In the genomic region with DNA sequence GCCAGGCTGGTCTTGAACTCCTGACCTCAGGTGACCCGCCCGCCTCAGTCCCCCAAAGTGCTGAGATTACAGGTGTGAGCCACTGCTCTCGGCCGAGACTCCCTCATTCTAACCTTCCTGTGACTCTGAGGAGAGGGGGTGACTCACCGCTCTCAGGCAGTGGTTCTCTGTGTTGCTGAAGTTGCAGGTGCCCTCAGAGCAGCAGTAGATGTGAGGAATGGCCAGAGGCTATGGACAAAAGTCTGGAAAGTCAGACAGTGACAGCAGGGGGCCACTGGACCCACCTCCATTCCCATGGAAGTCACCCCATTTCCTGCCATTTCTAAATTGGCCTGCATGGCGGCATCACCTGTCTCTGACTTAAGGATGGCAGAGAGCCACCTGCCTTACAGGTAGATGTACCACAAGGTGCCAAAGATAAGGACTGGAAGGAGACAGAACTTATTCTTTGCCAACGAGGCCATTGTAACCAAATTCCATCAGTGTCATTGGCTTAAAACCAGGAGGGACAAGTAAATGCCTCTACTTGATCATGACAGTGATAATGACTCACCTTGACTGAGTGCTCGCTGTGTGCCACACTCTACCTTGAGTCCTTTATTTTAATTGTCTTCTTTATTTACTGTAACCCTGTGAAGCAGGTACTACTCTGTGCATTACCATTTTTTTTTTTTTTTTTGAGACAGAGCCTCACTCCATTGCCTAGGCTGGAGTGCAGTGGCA, we compare ENCODE assay signal across 26 cellular contexts.
"Had no signal": no experiment of that assay in that cellular context is flagged by ENCODE, and none has a peak within 500 bp of the region (broad histone marks: within the 10 kb centered on the region; RNA-seq: fewer than 3 reads in every experiment).

No MANE protein-coding gene starts in this region.

- H3K36me3 Mint-ChIP-seq: activated naive CD4-positive, alpha-beta T cell treated with anti-CD3 and anti-CD28 coated beads, Interleukin-2, amount 50 U/mL, for 24 hours; naive thymus-derived CD4-positive, alpha-beta T cell; stimulated activated memory B cell treated with anti-CD40 and anti-IgM and Interleukin-4, amounts not matched to agents 10 μg/mL and 1 μg/mL and 100 μg/mL, for 72 hours had no signal

- H3K4me1 Mint-ChIP-seq: activated CD4-positive, alpha-beta T cell treated with anti-CD3 and anti-CD28 coated beads, Interleukin-2, amount 10 ng/mL, durations not matched to agents 7 days and 5 days; activated naive CD4-positive, alpha-beta T cell treated with anti-CD3 and anti-CD28 coated beads, Interleukin-2, amount 50 U/mL, for 24 hours; naive thymus-derived CD4-positive, alpha-beta T cell; neural crest cell; stimulated activated memory B cell treated with anti-CD40 and anti-IgM and Interleukin-4, amounts not matched to agents 10 μg/mL and 1 μg/mL and 100 μg/mL, for 72 hours had no signal

- ATAC-seq: activated CD4-positive, CD25-positive, alpha-beta regulatory T cell treated with anti-CD3 and anti-CD28 coated beads, Interleukin-2, amount 50 U/mL, for 24 hours; body of pancreas; heart right ventricle; left lobe of liver; naive thymus-derived CD4-positive, alpha-beta T cell; sciatic nerve; stimulated activated memory B cell treated with anti-CD40 and anti-IgM and Interleukin-4, amounts not matched to agents 10 μg/mL and 1 μg/mL and 100 μg/mL, for 72 hours had no signal

- H3K4me1 ChIP-seq: body of pancreas, heart right ventricle, stomach, suprapubic skin, uterus had no signal

- H3K27ac Mint-ChIP-seq: activated CD4-positive, alpha-beta T cell treated with anti-CD3 and anti-CD28 coated beads, Interleukin-2, amount 10 ng/mL, durations not matched to agents 7 days and 5 days; activated naive CD4-positive, alpha-beta T cell treated with anti-CD3 and anti-CD28 coated beads, Interleukin-2, amount 50 U/mL, for 24 hours; dendritic cell treated with granulocyte-macrophage colony-stimulating factor and Interleukin-4, amounts not matched to agents 40 ng/mL and 50 ng/mL, for 4 days; stimulated activated memory B cell treated with anti-CD40 and anti-IgM and Interleukin-4, amounts not matched to agents 10 μg/mL and 1 μg/mL and 100 μg/mL, for 72 hours; T-helper 2 cell treated with Interferon-gamma antibody and Interleukin-4, amounts not matched to agents 5 μg/mL and 100 μg/mL, for 36 hours had no signal

- H3K9me3 Mint-ChIP-seq: activated CD4-positive, alpha-beta T cell treated with anti-CD3 and anti-CD28 coated beads, Interleukin-2, amount 10 ng/mL, durations not matched to agents 7 days and 5 days; activated naive CD4-positive, alpha-beta T cell treated with anti-CD3 and anti-CD28 coated beads, Interleukin-2, amount 50 U/mL, for 24 hours; dendritic cell treated with granulocyte-macrophage colony-stimulating factor and Interleukin-4, amounts not matched to agents 40 ng/mL and 50 ng/mL, for 4 days; naive thymus-derived CD4-positive, alpha-beta T cell; neural crest cell; stimulated activated memory B cell treated with anti-CD40 and anti-IgM and Interleukin-4, amounts not matched to agents 10 μg/mL and 1 μg/mL and 100 μg/mL, for 72 hours; T-helper 2 cell treated with Interferon-gamma antibody and Interleukin-4, amounts not matched to agents 5 μg/mL and 100 μg/mL, for 36 hours had no signal

- DNase-seq: activated CD4-positive, alpha-beta T cell treated with anti-CD3 and anti-CD28 coated beads, Interleukin-2, amount 10 ng/mL, durations not matched to agents 7 days and 5 days; activated gamma-delta T cell treated with Interleukin-2 at 50 U/mL for 16 hours; activated T-cell treated with anti-CD3 and anti-CD28 coated beads, Interleukin-2, amount 50 U/mL, for 1 hour; anterior cingulate cortex; body of pancreas; caudate nucleus; effector CD4-positive, alpha-beta T cell; heart right ventricle; naive thymus-derived CD4-positive, alpha-beta T cell; occipital lobe; stimulated activated CD4-positive, alpha-beta T cell treated with anti-CD3 and anti-CD28 coated beads, Interleukin-15, amount 100 ng/mL, for 24 hours; stomach; transverse colon; uterus had no signal

- H3K27me3 Mint-ChIP-seq: activated CD4-positive, alpha-beta T cell treated with anti-CD3 and anti-CD28 coated beads, Interleukin-2, amount 10 ng/mL, durations not matched to agents 7 days and 5 days; activated naive CD4-positive, alpha-beta T cell treated with anti-CD3 and anti-CD28 coated beads, Interleukin-2, amount 50 U/mL, for 24 hours had no signal

- H3K27me3 ChIP-seq: body of pancreas, heart right ventricle, stomach, suprapubic skin, transverse colon, uterus had no signal

- H3K9me3 ChIP-seq: body of pancreas, heart right ventricle, stomach, suprapubic skin, transverse colon, uterus had no signal

- H3K27ac ChIP-seq: body of pancreas, heart right ventricle, stomach, suprapubic skin, transverse colon, uterus, VCaP had no signal

- H3K4me3 ChIP-seq: body of pancreas, heart right ventricle, lung, smooth muscle cell, stomach, suprapubic skin, transverse colon, uterus had no signal

- H3K4me3 Mint-ChIP-seq: activated CD4-positive, alpha-beta T cell treated with anti-CD3 and anti-CD28 coated beads, Interleukin-2, amount 10 ng/mL, durations not matched to agents 7 days and 5 days; activated naive CD4-positive, alpha-beta T cell treated with anti-CD3 and anti-CD28 coated beads, Interleukin-2, amount 50 U/mL, for 24 hours; dendritic cell treated with granulocyte-macrophage colony-stimulating factor and Interleukin-4, amounts not matched to agents 40 ng/mL and 50 ng/mL, for 4 days; naive thymus-derived CD4-positive, alpha-beta T cell; neural crest cell; stimulated activated memory B cell treated with anti-CD40 and anti-IgM and Interleukin-4, amounts not matched to agents 10 μg/mL and 1 μg/mL and 100 μg/mL, for 72 hours; T-helper 2 cell treated with Interferon-gamma antibody and Interleukin-4, amounts not matched to agents 5 μg/mL and 100 μg/mL, for 36 hours had no signal

- H3K36me3 ChIP-seq: heart right ventricle, stomach, suprapubic skin, transverse colon, uterus had no signal

- H3K4me2 ChIP-seq: smooth muscle cell had no signal
